1 cellular context compared by ENCODE assay signal in the genomic region with DNA sequence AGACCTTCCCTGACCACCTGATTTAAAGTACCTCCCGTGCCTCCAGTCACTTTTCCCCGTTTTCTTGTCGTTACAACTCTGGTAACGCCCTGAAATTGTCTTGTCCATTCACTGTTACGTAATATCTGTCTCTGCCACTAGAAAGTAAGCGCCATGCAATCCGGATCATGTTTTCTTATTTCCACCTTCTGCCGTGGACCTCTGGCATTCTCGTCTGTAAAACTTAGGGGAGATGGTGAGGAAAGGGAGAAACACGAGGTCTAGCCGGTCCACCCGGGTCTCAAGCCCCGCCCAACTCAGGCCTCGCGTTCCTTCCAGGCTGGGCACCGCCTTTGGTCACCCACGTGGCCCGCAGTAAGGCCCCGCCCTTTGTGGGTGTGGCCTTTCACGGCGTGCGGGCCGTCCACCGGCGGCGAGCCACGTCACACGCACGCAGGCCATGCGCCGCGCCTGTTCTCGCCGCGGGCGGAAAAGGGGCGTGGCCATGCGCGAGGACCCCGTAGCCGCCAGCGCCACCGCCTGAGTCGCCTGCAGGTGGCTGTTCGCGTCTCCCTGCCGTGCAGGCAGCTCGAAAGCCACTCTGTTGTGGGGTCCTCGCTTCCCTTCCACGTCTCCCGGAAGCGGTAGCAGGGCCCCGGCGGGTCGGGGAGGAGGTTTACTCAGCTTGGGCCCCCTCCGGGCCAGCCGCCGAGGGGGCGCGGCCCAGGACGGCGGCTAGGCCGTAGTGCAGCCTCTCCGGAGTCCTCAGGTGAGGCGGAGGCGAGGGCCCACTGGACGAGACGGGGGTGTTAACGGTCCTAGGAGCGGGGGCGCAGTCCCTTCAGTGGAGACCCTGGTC.
A peak's percentile ranks its signal among the peaks of the same experiment; 100 is the strongest.
TF ChIP-seq lines count a peak whose summit lies in the region.

A gene with protein sequence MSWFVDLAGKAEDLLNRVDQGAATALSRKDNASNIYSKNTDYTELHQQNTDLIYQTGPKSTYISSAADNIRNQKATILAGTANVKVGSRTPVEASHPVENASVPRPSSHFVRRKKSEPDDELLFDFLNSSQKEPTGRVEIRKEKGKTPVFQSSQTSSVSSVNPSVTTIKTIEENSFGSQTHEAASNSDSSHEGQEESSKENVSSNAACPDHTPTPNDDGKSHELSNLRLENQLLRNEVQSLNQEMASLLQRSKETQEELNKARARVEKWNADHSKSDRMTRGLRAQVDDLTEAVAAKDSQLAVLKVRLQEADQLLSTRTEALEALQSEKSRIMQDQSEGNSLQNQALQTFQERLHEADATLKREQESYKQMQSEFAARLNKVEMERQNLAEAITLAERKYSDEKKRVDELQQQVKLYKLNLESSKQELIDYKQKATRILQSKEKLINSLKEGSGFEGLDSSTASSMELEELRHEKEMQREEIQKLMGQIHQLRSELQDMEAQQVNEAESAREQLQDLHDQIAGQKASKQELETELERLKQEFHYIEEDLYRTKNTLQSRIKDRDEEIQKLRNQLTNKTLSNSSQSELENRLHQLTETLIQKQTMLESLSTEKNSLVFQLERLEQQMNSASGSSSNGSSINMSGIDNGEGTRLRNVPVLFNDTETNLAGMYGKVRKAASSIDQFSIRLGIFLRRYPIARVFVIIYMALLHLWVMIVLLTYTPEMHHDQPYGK (plus strand): TSS at position 597 of the 838 bp plus-strand sequence. CDS start 3,133 bp downstream, outside the sequence.

TF ChIP-seq in HEK293, 187 proteins besides CTCF, POLR2A, EP300 and RAD21 (continued from another document and continues in another):
- TF ChIP-seq, protein P1, sequence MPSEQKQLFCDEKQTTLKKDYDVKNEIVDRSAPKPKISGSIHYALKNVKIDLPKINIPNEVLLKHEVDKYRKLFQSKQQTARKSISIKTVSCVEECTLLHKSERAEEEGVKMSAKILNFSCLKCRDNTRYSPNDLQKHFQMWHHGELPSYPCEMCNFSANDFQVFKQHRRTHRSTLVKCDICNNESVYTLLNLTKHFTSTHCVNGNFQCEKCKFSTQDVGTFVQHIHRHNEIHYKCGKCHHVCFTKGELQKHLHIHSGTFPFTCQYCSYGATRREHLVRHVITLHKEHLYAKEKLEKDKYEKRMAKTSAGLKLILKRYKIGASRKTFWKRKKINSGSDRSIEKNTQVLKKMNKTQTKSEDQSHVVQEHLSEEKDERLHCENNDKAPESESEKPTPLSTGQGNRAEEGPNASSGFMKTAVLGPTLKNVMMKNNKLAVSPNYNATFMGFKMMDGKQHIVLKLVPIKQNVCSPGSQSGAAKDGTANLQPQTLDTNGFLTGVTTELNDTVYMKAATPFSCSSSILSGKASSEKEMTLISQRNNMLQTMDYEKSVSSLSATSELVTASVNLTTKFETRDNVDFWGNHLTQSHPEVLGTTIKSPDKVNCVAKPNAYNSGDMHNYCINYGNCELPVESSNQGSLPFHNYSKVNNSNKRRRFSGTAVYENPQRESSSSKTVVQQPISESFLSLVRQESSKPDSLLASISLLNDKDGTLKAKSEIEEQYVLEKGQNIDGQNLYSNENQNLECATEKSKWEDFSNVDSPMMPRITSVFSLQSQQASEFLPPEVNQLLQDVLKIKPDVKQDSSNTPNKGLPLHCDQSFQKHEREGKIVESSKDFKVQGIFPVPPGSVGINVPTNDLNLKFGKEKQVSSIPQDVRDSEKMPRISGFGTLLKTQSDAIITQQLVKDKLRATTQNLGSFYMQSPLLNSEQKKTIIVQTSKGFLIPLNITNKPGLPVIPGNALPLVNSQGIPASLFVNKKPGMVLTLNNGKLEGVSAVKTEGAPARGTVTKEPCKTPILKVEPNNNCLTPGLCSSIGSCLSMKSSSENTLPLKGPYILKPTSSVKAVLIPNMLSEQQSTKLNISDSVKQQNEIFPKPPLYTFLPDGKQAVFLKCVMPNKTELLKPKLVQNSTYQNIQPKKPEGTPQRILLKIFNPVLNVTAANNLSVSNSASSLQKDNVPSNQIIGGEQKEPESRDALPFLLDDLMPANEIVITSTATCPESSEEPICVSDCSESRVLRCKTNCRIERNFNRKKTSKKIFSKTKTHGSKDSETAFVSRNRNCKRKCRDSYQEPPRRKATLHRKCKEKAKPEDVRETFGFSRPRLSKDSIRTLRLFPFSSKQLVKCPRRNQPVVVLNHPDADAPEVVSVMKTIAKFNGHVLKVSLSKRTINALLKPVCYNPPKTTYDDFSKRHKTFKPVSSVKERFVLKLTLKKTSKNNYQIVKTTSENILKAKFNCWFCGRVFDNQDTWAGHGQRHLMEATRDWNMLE (tag by site-specific recombination; conservative IDR thresholded peaks at IDR 0.05; ENCODE audit: low read depth): peak; percentile 69
- TF ChIP-seq ZNF24 (tag by site-specific recombination; IDR thresholded peaks at IDR 0.05) (0 out of 2 replicates have a peak, but pooled peaks have one; percentile 36), ZNF76 (tag by site-specific recombination; IDR thresholded peaks at IDR 0.05; ENCODE audit: borderline replicate concordance, low read depth) (peak; percentile 24; the same call in 1 of the 2 replicates), ZNF266 (tag by site-specific recombination; IDR thresholded peaks at IDR 0.05; ENCODE audit: low read depth) (no peak), ZNF416 (tag by site-specific recombination; IDR thresholded peaks at IDR 0.05) (no peak), ZNF221 (tag by site-specific recombination; IDR thresholded peaks at IDR 0.05; ENCODE audit: borderline replicate concordance) (no peak), ZXDB (tag by site-specific recombination; IDR thresholded peaks at IDR 0.05) (peak; percentile 63), KLF8 (tag by site-specific recombination; IDR thresholded peaks at IDR 0.05) (peak; percentile 87; the same call in 1 of the 2 replicates), MEIS1 (CRISPR knock-in tag; IDR thresholded peaks at IDR 0.05; ENCODE audit: borderline replicate concordance) (no peak), ZSCAN16 (tag by site-specific recombination; IDR thresholded peaks at IDR 0.05) (no peak), RBAK (tag by site-specific recombination; IDR thresholded peaks at IDR 0.05) (no peak), ZSCAN30 (tag by site-specific recombination; IDR thresholded peaks at IDR 0.05) (peak; percentile 80), ZNF214 (tag by site-specific recombination; IDR thresholded peaks at IDR 0.05; ENCODE audit: borderline replicate concordance) (no peak), YY2 (tag by site-specific recombination; IDR thresholded peaks at IDR 0.05) (peak; percentile 54; the same call in 1 of the 2 replicates), SETDB1 (IDR thresholded peaks at IDR 0.05; ENCODE audit: insufficient read length, low read length) (peak; percentile 63), EGR2 (tag by site-specific recombination; IDR thresholded peaks at IDR 0.05; ENCODE audit: low read depth) (no peak), KLF16 (tag by site-specific recombination; IDR thresholded peaks at IDR 0.05) (peak; percentile 51), ZNF292 (tag by site-specific recombination; IDR thresholded peaks at IDR 0.05; ENCODE audit: borderline replicate concordance, low read depth) (no peak), WT1 (tag by site-specific recombination; IDR thresholded peaks at IDR 0.05) (peak; percentile 40; the same call in 1 of the 2 replicates), ZNF121 (tag by site-specific recombination; IDR thresholded peaks at IDR 0.05) (no peak), ZNF624 (tag by site-specific recombination; IDR thresholded peaks at IDR 0.05) (no peak), SP2 (tag by site-specific recombination; IDR thresholded peaks at IDR 0.05) (peak; percentile 89), ZNF114 (tag by site-specific recombination; IDR thresholded peaks at IDR 0.05) (no peak), FEZF1 (tag by site-specific recombination; IDR thresholded peaks at IDR 0.05) (no peak), ZNF341 (tag by site-specific recombination; IDR thresholded peaks at IDR 0.05; ENCODE audit: low read depth) (peak; percentile 59), ZNF707 (tag by site-specific recombination; IDR thresholded peaks at IDR 0.05) (no peak), KLF10 (tag by site-specific recombination; IDR thresholded peaks at IDR 0.05) (peak; percentile 91), ZBTB17 (tag by site-specific recombination; IDR thresholded peaks at IDR 0.05) (peak; percentile 54; the same call in 1 of the 2 replicates)
- TF ChIP-seq, protein P2, sequence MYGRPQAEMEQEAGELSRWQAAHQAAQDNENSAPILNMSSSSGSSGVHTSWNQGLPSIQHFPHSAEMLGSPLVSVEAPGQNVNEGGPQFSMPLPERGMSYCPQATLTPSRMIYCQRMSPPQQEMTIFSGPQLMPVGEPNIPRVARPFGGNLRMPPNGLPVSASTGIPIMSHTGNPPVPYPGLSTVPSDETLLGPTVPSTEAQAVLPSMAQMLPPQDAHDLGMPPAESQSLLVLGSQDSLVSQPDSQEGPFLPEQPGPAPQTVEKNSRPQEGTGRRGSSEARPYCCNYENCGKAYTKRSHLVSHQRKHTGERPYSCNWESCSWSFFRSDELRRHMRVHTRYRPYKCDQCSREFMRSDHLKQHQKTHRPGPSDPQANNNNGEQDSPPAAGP (tag by site-specific recombination; IDR thresholded peaks at IDR 0.05): peak; percentile 35; the same call in 1 of the 2 replicates
- TF ChIP-seq, protein P3, sequence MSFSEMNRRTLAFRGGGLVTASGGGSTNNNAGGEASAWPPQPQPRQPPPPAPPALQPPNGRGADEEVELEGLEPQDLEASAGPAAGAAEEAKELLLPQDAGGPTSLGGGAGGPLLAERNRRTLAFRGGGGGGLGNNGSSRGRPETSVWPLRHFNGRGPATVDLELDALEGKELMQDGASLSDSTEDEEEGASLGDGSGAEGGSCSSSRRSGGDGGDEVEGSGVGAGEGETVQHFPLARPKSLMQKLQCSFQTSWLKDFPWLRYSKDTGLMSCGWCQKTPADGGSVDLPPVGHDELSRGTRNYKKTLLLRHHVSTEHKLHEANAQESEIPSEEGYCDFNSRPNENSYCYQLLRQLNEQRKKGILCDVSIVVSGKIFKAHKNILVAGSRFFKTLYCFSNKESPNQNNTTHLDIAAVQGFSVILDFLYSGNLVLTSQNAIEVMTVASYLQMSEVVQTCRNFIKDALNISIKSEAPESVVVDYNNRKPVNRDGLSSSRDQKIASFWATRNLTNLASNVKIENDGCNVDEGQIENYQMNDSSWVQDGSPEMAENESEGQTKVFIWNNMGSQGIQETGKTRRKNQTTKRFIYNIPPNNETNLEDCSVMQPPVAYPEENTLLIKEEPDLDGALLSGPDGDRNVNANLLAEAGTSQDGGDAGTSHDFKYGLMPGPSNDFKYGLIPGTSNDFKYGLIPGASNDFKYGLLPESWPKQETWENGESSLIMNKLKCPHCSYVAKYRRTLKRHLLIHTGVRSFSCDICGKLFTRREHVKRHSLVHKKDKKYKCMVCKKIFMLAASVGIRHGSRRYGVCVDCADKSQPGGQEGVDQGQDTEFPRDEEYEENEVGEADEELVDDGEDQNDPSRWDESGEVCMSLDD (tag by site-specific recombination; IDR thresholded peaks at IDR 0.05): peak; percentile 71; the same call in 1 of the 2 replicates
- TF ChIP-seq, protein P4, sequence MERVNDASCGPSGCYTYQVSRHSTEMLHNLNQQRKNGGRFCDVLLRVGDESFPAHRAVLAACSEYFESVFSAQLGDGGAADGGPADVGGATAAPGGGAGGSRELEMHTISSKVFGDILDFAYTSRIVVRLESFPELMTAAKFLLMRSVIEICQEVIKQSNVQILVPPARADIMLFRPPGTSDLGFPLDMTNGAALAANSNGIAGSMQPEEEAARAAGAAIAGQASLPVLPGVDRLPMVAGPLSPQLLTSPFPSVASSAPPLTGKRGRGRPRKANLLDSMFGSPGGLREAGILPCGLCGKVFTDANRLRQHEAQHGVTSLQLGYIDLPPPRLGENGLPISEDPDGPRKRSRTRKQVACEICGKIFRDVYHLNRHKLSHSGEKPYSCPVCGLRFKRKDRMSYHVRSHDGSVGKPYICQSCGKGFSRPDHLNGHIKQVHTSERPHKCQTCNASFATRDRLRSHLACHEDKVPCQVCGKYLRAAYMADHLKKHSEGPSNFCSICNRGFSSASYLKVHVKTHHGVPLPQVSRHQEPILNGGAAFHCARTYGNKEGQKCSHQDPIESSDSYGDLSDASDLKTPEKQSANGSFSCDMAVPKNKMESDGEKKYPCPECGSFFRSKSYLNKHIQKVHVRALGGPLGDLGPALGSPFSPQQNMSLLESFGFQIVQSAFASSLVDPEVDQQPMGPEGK (tag by site-specific recombination; IDR thresholded peaks at IDR 0.05): peak; percentile 97
- TF ChIP-seq, protein P5, sequence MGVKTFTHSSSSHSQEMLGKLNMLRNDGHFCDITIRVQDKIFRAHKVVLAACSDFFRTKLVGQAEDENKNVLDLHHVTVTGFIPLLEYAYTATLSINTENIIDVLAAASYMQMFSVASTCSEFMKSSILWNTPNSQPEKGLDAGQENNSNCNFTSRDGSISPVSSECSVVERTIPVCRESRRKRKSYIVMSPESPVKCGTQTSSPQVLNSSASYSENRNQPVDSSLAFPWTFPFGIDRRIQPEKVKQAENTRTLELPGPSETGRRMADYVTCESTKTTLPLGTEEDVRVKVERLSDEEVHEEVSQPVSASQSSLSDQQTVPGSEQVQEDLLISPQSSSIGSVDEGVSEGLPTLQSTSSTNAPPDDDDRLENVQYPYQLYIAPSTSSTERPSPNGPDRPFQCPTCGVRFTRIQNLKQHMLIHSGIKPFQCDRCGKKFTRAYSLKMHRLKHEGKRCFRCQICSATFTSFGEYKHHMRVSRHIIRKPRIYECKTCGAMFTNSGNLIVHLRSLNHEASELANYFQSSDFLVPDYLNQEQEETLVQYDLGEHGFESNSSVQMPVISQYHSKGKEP (tag by site-specific recombination; IDR thresholded peaks at IDR 0.05): no peak
- TF ChIP-seq, protein P6, sequence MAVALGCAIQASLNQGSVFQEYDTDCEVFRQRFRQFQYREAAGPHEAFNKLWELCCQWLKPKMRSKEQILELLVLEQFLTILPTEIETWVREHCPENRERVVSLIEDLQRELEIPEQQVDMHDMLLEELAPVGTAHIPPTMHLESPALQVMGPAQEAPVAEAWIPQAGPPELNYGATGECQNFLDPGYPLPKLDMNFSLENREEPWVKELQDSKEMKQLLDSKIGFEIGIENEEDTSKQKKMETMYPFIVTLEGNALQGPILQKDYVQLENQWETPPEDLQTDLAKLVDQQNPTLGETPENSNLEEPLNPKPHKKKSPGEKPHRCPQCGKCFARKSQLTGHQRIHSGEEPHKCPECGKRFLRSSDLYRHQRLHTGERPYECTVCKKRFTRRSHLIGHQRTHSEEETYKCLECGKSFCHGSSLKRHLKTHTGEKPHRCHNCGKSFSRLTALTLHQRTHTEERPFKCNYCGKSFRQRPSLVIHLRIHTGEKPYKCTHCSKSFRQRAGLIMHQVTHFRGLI (tag by site-specific recombination; IDR thresholded peaks at IDR 0.05): peak; percentile 94
- TF ChIP-seq, protein P7, sequence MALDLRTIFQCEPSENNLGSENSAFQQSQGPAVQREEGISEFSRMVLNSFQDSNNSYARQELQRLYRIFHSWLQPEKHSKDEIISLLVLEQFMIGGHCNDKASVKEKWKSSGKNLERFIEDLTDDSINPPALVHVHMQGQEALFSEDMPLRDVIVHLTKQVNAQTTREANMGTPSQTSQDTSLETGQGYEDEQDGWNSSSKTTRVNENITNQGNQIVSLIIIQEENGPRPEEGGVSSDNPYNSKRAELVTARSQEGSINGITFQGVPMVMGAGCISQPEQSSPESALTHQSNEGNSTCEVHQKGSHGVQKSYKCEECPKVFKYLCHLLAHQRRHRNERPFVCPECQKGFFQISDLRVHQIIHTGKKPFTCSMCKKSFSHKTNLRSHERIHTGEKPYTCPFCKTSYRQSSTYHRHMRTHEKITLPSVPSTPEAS (tag by site-specific recombination; IDR thresholded peaks at IDR 0.05): no peak
- TF ChIP-seq, protein P8, sequence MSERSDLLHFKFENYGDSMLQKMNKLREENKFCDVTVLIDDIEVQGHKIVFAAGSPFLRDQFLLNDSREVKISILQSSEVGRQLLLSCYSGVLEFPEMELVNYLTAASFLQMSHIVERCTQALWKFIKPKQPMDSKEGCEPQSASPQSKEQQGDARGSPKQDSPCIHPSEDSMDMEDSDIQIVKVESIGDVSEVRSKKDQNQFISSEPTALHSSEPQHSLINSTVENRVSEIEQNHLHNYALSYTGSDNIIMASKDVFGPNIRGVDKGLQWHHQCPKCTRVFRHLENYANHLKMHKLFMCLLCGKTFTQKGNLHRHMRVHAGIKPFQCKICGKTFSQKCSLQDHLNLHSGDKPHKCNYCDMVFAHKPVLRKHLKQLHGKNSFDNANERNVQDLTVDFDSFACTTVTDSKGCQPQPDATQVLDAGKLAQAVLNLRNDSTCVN (tag by site-specific recombination; optimal IDR thresholded peaks at IDR 0.05): peak; percentile 90
